Comparison of ENCODE assay signal across 9 cellular contexts in the genomic region with DNA sequence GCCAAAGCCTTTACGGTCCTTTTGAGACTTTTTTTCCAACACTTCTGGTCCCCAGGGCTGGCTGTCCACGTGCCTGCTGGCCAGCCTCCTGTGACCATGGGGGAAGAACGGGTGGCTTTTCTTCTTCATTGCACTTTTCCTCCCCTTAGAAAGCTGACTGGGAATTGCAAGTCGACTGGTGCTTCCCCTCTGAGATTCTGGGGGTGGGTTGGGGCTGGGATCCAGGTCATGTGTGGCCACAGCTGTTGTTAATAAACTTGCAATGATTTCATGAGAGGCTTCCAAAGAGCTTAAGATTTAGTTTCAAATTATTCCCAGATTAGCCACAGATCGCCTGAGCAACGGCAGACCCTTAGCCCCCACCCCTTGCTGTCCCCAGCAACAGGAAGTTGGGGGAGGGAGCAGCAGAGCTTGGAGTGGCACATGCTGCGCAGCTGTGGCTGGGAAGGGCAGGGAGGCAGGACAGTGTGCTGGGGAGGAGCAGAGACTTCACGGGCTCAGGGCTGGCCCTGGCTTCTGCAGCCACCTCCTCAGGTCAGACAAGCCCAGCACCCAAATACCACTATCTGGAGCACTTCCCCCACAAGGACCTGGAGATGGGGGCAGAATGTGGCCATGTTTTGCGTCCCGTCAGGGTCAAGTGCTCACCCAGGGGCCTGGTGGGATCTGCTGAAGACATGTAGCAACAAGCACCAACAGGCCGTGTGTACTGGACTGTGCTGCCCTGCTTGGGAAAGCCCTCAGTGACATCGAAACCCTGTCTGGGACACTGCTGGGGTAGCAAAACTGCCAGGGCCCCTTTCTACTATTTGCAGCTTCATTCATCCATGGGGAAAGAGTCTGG. TPM values are rescaled to one million over a fixed set of nuclear protein-coding genes. Genes with fewer than 3 reads are reported as not detected.
DNase-seq lines count a peak whose midpoint lies in the region; ATAC-seq and TF ChIP-seq lines count a peak whose summit lies in the region.
"Had no signal": no experiment of that assay in that cellular context is flagged by ENCODE, and none has a peak within 500 bp of the region (broad histone marks: within the 10 kb centered on the region; RNA-seq: fewer than 3 reads in every experiment).

No MANE protein-coding gene starts in this region.

- no peak for TF ChIP-seq POLR2A in esophagus squamous epithelium (IDR thresholded peaks at IDR 0.05)

- no peaks in the 10 kb centered on the region for H3K9me3 ChIP-seq in esophagus squamous epithelium

- TF ChIP-seq CTCF in esophagus squamous epithelium (IDR thresholded peaks at IDR 0.05) (no peak), nephron progenitor cell (IDR thresholded peaks at IDR 0.05) (no peak), GM13976 (IDR thresholded peaks at IDR 0.05; ENCODE audit: borderline replicate concordance, control extremely low read depth, extremely low read depth, insufficient read depth, missing control alignments) (no peak)

- 55 to 56% methylated on average over 4 to 10 of the region's 12 CpGs for WGBS in esophagus squamous epithelium, 2 donors

- no peak for ATAC-seq in HG03025 (IDR thresholded peaks at IDR 0.05; ENCODE audit: low FRiP score, unreplicated experiment)

- peak overlapping the region in 1 of 4 donors; percentile 25 for H3K4me3 ChIP-seq in esophagus squamous epithelium

- H3K27ac Mint-ChIP-seq in nephron progenitor cell, result peak overlapping the region; percentile 93
- H3K27ac Mint-ChIP-seq: stimulated activated naive CD8-positive, alpha-beta T cell treated with anti-CD3 and anti-CD28 coated beads, Interleukin-15, Interleukin-2, amounts not matched to agents 100 ng/mL and 50 ng/mL, for 24 hours had no signal

- H3K27me3 ChIP-seq in esophagus squamous epithelium, result no peaks in the 10 kb centered on the region

- H3K36me3 Mint-ChIP-seq in nephron progenitor cell (ENCODE audit: low read depth), result peaks cover 12% of the 10 kb centered on the region

- no peaks in the 10 kb centered on the region for H3K9me3 Mint-ChIP-seq in nephron progenitor cell
- H3K9me3 Mint-ChIP-seq: stimulated activated naive CD8-positive, alpha-beta T cell treated with anti-CD3 and anti-CD28 coated beads, Interleukin-15, Interleukin-2, amounts not matched to agents 100 ng/mL and 50 ng/mL, for 24 hours had no signal

- peaks cover 0 to 56% (median 0%) of the 10 kb centered on the region in 3 donors for H3K36me3 ChIP-seq in esophagus squamous epithelium

- DNase-seq in AG20443 (ENCODE audit: low spot score) (peak; percentile 87), NCI-H510A (lab: John Stamatoyannopoulos, UW) (peak; percentile 52), esophagus squamous epithelium (lab: John Stamatoyannopoulos, UW) (no peak), nephron progenitor cell (peak; percentile 68), NCI-H1694 (lab: John Stamatoyannopoulos, UW) (no peak), GM13976 (ENCODE audit: low spot score) (no peak), HK-2 (ENCODE audit: unreplicated experiment) (no peak)

- in situ Hi-C loops in GM13976 (cut with MboI; ENCODE audit: low sequenced_read_pairs, unreplicated experiment), result no loop called here

- peaks cover 30 to 81% (median 46%) of the 10 kb centered on the region in 3 donors for H3K4me1 ChIP-seq in esophagus squamous epithelium

- peak overlapping the region; percentile 45 to 82 (median 63) for H3K27ac ChIP-seq in esophagus squamous epithelium

- H3K4me3 Mint-ChIP-seq in nephron progenitor cell, result peak overlapping the region; percentile 62
- H3K4me3 Mint-ChIP-seq: stimulated activated naive CD8-positive, alpha-beta T cell treated with anti-CD3 and anti-CD28 coated beads, Interleukin-15, Interleukin-2, amounts not matched to agents 100 ng/mL and 50 ng/mL, for 24 hours had no signal

- peaks cover 3% of the 10 kb centered on the region for H3K27me3 Mint-ChIP-seq in nephron progenitor cell (ENCODE audit: low read depth, poor library complexity)
- H3K27me3 Mint-ChIP-seq: stimulated activated naive CD8-positive, alpha-beta T cell treated with anti-CD3 and anti-CD28 coated beads, Interleukin-15, Interleukin-2, amounts not matched to agents 100 ng/mL and 50 ng/mL, for 24 hours had no signal

- H3K4me1 Mint-ChIP-seq in nephron progenitor cell, result peaks cover 94% of the 10 kb centered on the region

- intact Hi-C loops in esophagus squamous epithelium (cut with DNase I), result no loop called here

RNA-seq across cellular contexts. Expression of a gene that starts 41.7 kb away (rescaled TPM):
- 100 to 1,000 TPM in 2 of 4 donors, 10 to 100 TPM in 2; 63.9 to 236 (median 102) TPM for total RNA-seq in esophagus squamous epithelium

Comparison
In these comparisons a context has a peak if more than half of its experiments do, and no peak if none do; other contexts are left out.
1. DNase-seq: peak in AG20443 (single experiment), NCI-H510A (single experiment) and nephron progenitor cell (single experiment); none in esophagus squamous epithelium (single experiment), NCI-H1694 (single experiment), GM13976 (single experiment) and HK-2 (single experiment).